ENCODE assay signal across 11 cellular contexts in genomic region chr9:132350861-132351315, GRCh38. TPM values are rescaled to one million over a fixed set of nuclear protein-coding genes. Genes with fewer than 3 reads are reported as not detected.
DNase-seq lines count a peak whose midpoint lies in the region; ATAC-seq lines count a peak whose summit lies in the region.
"Had no signal": no experiment of that assay in that cellular context is flagged by ENCODE, and none has a peak within 500 bp of the region (broad histone marks: within the 10 kb centered on the region; RNA-seq: fewer than 3 reads in every experiment).

No MANE protein-coding gene starts in this region.

- H3K9me2 ChIP-seq in GM23248 (ENCODE audit: insufficient read depth), result no peaks in the 10 kb centered on the region

- H3K4me1 Mint-ChIP-seq in activated T-helper 2 cell treated with anti-CD3 and anti-CD28 coated beads, Interferon-gamma antibody, Interleukin-2, Interleukin-4, amounts not matched to agents 10 μg/mL and 5 μg/mL and 100 μg/mL, durations not matched to agents 14 hours and 24 hours and 36 hours (ENCODE audit: low read depth), result peaks cover 43% of the 10 kb centered on the region

- H3K27me3 Mint-ChIP-seq in activated T-helper 2 cell treated with anti-CD3 and anti-CD28 coated beads, Interferon-gamma antibody, Interleukin-2, Interleukin-4, amounts not matched to agents 10 μg/mL and 5 μg/mL and 100 μg/mL, durations not matched to agents 14 hours and 24 hours and 36 hours (ENCODE audit: low read depth), result no peaks in the 10 kb centered on the region

- peaks cover 5% of the 10 kb centered on the region; the same call in 1 of the 2 replicates for H4K20me1 ChIP-seq in GM23248 (ENCODE audit: insufficient read depth)

- H3K79me2 ChIP-seq in GM23248 (ENCODE audit: insufficient read depth), result peaks cover 87% of the 10 kb centered on the region

- peaks cover 53% of the 10 kb centered on the region for H3K36me3 ChIP-seq in GM23248 (ENCODE audit: low read depth)

- peak overlapping the region; percentile 56 for H3K27ac ChIP-seq in GM23248
- H3K27ac ChIP-seq: SJSA1 had no signal

- intact Hi-C loops in activated T-helper 2 cell treated with anti-CD3 and anti-CD28 coated beads, Interferon-gamma antibody, Interleukin-2, Interleukin-4, amounts not matched to agents 10 μg/mL and 5 μg/mL and 100 μg/mL, durations not matched to agents 14 hours and 24 hours and 36 hours (cut with micrococcal nuclease), result loop anchor here (2.0 to 10.0 kb wide), 4 partner anchors 54 to 1096 kb away; partner anchors contain the start of gene PRRC2B

- peaks cover 69% of the 10 kb centered on the region for H3K36me3 Mint-ChIP-seq in activated T-helper 2 cell treated with anti-CD3 and anti-CD28 coated beads, Interferon-gamma antibody, Interleukin-2, Interleukin-4, amounts not matched to agents 10 μg/mL and 5 μg/mL and 100 μg/mL, durations not matched to agents 14 hours and 24 hours and 36 hours (ENCODE audit: low read depth)

- H3K4me2 ChIP-seq in GM23248 (ENCODE audit: unreplicated experiment), result peak overlapping the region; percentile 86

- H3K9me3 Mint-ChIP-seq in activated T-helper 2 cell treated with anti-CD3 and anti-CD28 coated beads, Interferon-gamma antibody, Interleukin-2, Interleukin-4, amounts not matched to agents 10 μg/mL and 5 μg/mL and 100 μg/mL, durations not matched to agents 14 hours and 24 hours and 36 hours, result no peaks in the 10 kb centered on the region

- peak; percentile 20 for DNase-seq in AG20443 (ENCODE audit: low spot score)
- peak; percentile 46 for DNase-seq in GM23248
- no peak for DNase-seq in activated T-helper 2 cell treated with anti-CD3 and anti-CD28 coated beads, Interferon-gamma antibody, Interleukin-2, Interleukin-4, amounts not matched to agents 10 μg/mL and 5 μg/mL and 100 μg/mL, durations not matched to agents 14 hours and 24 hours and 36 hours (ENCODE audit: low spot score)
- peak; percentile 37 to 58 for DNase-seq in lung microvascular endothelial cell (ENCODE audit: low read depth in 2 of 2)
- DNase-seq in NCI-H187 (lab: John Stamatoyannopoulos, UW), result no peak
- DNase-seq in A172 (ENCODE audit: low spot score), result no peak
- DNase-seq: cerebellar nuclear complex had no signal

- in situ Hi-C loops in GM23248 (cut with MboI), result no loop called here

- no peak overlapping the region for H2AFZ ChIP-seq in GM23248

- H3K27me3 ChIP-seq in GM23248 (replicated peaks; ENCODE audit: insufficient read depth), result no peaks in the 10 kb centered on the region
- H3K27me3 ChIP-seq: SJSA1 had no signal

- peaks cover 13% of the 10 kb centered on the region; the same call in 1 of the 2 replicates for H3F3A ChIP-seq in GM23248 (ENCODE audit: insufficient read depth)

- peak overlapping the region; percentile 58 for H3K27ac Mint-ChIP-seq in activated T-helper 2 cell treated with anti-CD3 and anti-CD28 coated beads, Interferon-gamma antibody, Interleukin-2, Interleukin-4, amounts not matched to agents 10 μg/mL and 5 μg/mL and 100 μg/mL, durations not matched to agents 14 hours and 24 hours and 36 hours

- 37 to 52% methylated on average over 6 of the region's 6 CpGs for WGBS in GM23248 (ENCODE audit: low coverage in 1 of 2, low lambda C conversion rate in 2 of 2, missing lambda C conversion rate in 2 of 2), 2 experiments

- peak overlapping the region; percentile 91 for H3K4me3 Mint-ChIP-seq in activated T-helper 2 cell treated with anti-CD3 and anti-CD28 coated beads, Interferon-gamma antibody, Interleukin-2, Interleukin-4, amounts not matched to agents 10 μg/mL and 5 μg/mL and 100 μg/mL, durations not matched to agents 14 hours and 24 hours and 36 hours (ENCODE audit: low read depth)

- H3K9me3 ChIP-seq in GM23248 (ENCODE audit: low read depth), result no peaks in the 10 kb centered on the region

- H3K9ac ChIP-seq in GM23248, result peak overlapping the region; percentile 56

- peak overlapping the region; percentile 66 for H3K4me3 ChIP-seq in GM23248
- H3K4me3 ChIP-seq: SJSA1 had no signal

- peaks cover 41% of the 10 kb centered on the region for H3K4me1 ChIP-seq in GM23248 (ENCODE audit: insufficient read depth)

- ATAC-seq in GM19395 (IDR thresholded peaks at IDR 0.05; ENCODE audit: unreplicated experiment) (no peak), HG03442 (IDR thresholded peaks at IDR 0.05; ENCODE audit: unreplicated experiment) (no peak)

RNA-seq across cellular contexts. Expression of gene SETX, which starts 3.9 kb away (rescaled TPM):
- total RNA-seq in GM23248 (2014; rRNA removed; shearing (Covaris generic)), result 47.3 and 65.3 TPM in 2 replicates
- polyA plus RNA-seq in GM23248 (2016; fragmentation: Nextera tagmentation; extraction: Ambion mirVana), result 14.3 and 15.6 TPM in 2 replicates
- total RNA-seq in activated T-helper 2 cell treated with anti-CD3 and anti-CD28 coated beads, Interferon-gamma antibody, Interleukin-2, Interleukin-4, amounts not matched to agents 10 μg/mL and 5 μg/mL and 100 μg/mL, durations not matched to agents 14 hours and 24 hours and 36 hours, result 49.8 and 51.0 TPM in 2 replicates
- 48.4 and 74.8 TPM in 2 replicates for total RNA-seq in lung microvascular endothelial cell
- total RNA-seq in A172 (2014; rRNA removed; shearing (Covaris generic)), result 32.3 and 33.6 TPM in 2 replicates

RNA-seq across cellular contexts. Expression of gene TTF1, which starts 55.8 kb away (rescaled TPM):
- total RNA-seq in GM23248 (2014; rRNA removed; shearing (Covaris generic)), result 3.2 and 6.7 TPM in 2 replicates
- polyA plus RNA-seq in GM23248 (2016; fragmentation: Nextera tagmentation; extraction: Ambion mirVana), result 5.3 and 5.8 TPM in 2 replicates
- 35.4 and 36.2 TPM in 2 replicates for total RNA-seq in activated T-helper 2 cell treated with anti-CD3 and anti-CD28 coated beads, Interferon-gamma antibody, Interleukin-2, Interleukin-4, amounts not matched to agents 10 μg/mL and 5 μg/mL and 100 μg/mL, durations not matched to agents 14 hours and 24 hours and 36 hours
- total RNA-seq in lung microvascular endothelial cell, result 7.2 and 10.3 TPM in 2 replicates
- total RNA-seq in A172 (2014; rRNA removed; shearing (Covaris generic)), result 29.2 and 30.1 TPM in 2 replicates

RNA-seq across cellular contexts. Expression of gene CFAP77, which starts 59.1 kb away (rescaled TPM):
- total RNA-seq in GM23248 (2014; rRNA removed; shearing (Covaris generic)), result not detected in 2 replicates
- not detected in 2 replicates for polyA plus RNA-seq in GM23248 (2016; fragmentation: Nextera tagmentation; extraction: Ambion mirVana)
- total RNA-seq in activated T-helper 2 cell treated with anti-CD3 and anti-CD28 coated beads, Interferon-gamma antibody, Interleukin-2, Interleukin-4, amounts not matched to agents 10 μg/mL and 5 μg/mL and 100 μg/mL, durations not matched to agents 14 hours and 24 hours and 36 hours, result not detected in 2 replicates
- under 0.01 TPM in 1 of 2 replicates, not detected in the other for total RNA-seq in lung microvascular endothelial cell
- 0.17 TPM in 1 of 2 replicates, not detected in the other for total RNA-seq in A172 (2014; rRNA removed; shearing (Covaris generic))
- total RNA-seq: omental fat pad had no signal

Comparison
In these comparisons a context has a peak if more than half of its experiments do, and no peak if none do; other contexts are left out.
1. DNase-seq: peak in AG20443 (single experiment), GM23248 (single experiment) and lung microvascular endothelial cell (2 of 2); none in activated T-helper 2 cell treated with anti-CD3 and anti-CD28 coated beads, Interferon-gamma antibody, Interleukin-2, Interleukin-4, amounts not matched to agents 10 μg/mL and 5 μg/mL and 100 μg/mL, durations not matched to agents 14 hours and 24 hours and 36 hours (single experiment), NCI-H187 (0 of 2) and A172 (single experiment).